18 cellular contexts compared by ENCODE assay signal in the genomic region with DNA sequence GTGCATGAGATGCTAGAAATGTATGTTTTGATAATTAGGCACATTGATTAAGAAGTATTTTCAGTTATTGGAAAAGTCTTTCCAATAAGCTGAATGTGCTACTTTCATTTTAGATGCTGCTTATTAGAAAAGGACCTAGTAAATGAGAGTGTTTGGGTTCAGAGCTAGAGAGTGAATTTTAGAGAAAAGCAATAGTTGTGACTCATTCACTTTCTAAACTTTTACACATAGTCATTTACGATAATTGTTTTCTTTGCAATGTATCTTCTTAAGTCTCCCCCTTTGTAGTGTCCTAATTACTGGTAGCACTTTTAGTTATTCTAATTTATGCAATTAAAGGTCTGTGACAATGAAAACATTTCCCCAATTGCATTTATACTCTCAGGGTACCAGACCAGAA. TPM values are rescaled to one million over a fixed set of nuclear protein-coding genes. Genes with fewer than 3 reads are reported as not detected.
DNase-seq lines count a peak whose midpoint lies in the region; ATAC-seq and TF ChIP-seq lines count a peak whose summit lies in the region.
"Had no signal": no experiment of that assay in that cellular context is flagged by ENCODE, and none has a peak within 500 bp of the region (broad histone marks: within the 10 kb centered on the region; RNA-seq: fewer than 3 reads in every experiment).

No MANE protein-coding gene starts in this region.

- H3K36me3 Mint-ChIP-seq in activated T-cell treated with anti-CD3 and anti-CD28 coated beads, Interleukin-2, amount 50 U/mL, for 24 hours (ENCODE audit: low read depth) = peaks cover 60% of the 10 kb centered on the region
- H3K36me3 Mint-ChIP-seq in CD4-positive, CD25-positive, alpha-beta regulatory T cell = no peaks in the 10 kb centered on the region
- H3K36me3 Mint-ChIP-seq in CD4-positive, alpha-beta memory T cell = no peaks in the 10 kb centered on the region
- H3K36me3 Mint-ChIP-seq in activated T-helper 1 cell treated with anti-CD3 and anti-CD28 coated beads, Interleukin-12 subunit alpha, Interleukin-12 subunit beta, Interleukin-2, Interleukin-4 antibody, amounts not matched to agents 30 ng/mL and 10 ng/mL and 1 ng/mL, durations not matched to agents 14 hours and 24 hours and 36 hours (ENCODE audit: low read depth) = peaks cover 45% of the 10 kb centered on the region

- peaks cover 66% of the 10 kb centered on the region for H3K4me1 Mint-ChIP-seq in activated T-cell treated with anti-CD3 and anti-CD28 coated beads, Interleukin-2, amount 50 U/mL, for 24 hours (ENCODE audit: low read depth)
- H3K4me1 Mint-ChIP-seq in CD4-positive, CD25-positive, alpha-beta regulatory T cell = peaks cover 0 to 5% (median 1%) of the 10 kb centered on the region in 4 donors
- H3K4me1 Mint-ChIP-seq in CD4-positive, alpha-beta memory T cell = peaks cover 36 to 39% (median 37%) of the 10 kb centered on the region in 4 donors
- H3K4me1 Mint-ChIP-seq in activated T-helper 1 cell treated with anti-CD3 and anti-CD28 coated beads, Interleukin-12 subunit alpha, Interleukin-12 subunit beta, Interleukin-2, Interleukin-4 antibody, amounts not matched to agents 30 ng/mL and 10 ng/mL and 1 ng/mL, durations not matched to agents 14 hours and 24 hours and 36 hours (ENCODE audit: low read depth) = peaks cover 81% of the 10 kb centered on the region

- H3K4me3 Mint-ChIP-seq in activated T-cell treated with anti-CD3 and anti-CD28 coated beads, Interleukin-2, amount 50 U/mL, for 24 hours = peak overlapping the region; percentile 81
- H3K4me3 Mint-ChIP-seq in CD4-positive, CD25-positive, alpha-beta regulatory T cell = no peak overlapping the region
- H3K4me3 Mint-ChIP-seq in CD4-positive, alpha-beta memory T cell = peak overlapping the region; percentile 41 to 84 (median 67)
- peak overlapping the region; percentile 93 for H3K4me3 Mint-ChIP-seq in activated T-helper 1 cell treated with anti-CD3 and anti-CD28 coated beads, Interleukin-12 subunit alpha, Interleukin-12 subunit beta, Interleukin-2, Interleukin-4 antibody, amounts not matched to agents 30 ng/mL and 10 ng/mL and 1 ng/mL, durations not matched to agents 14 hours and 24 hours and 36 hours

- no peak for TF ChIP-seq CTCF in suprapubic skin (IDR thresholded peaks at IDR 0.05)

- H3K9me3 Mint-ChIP-seq in activated T-cell treated with anti-CD3 and anti-CD28 coated beads, Interleukin-2, amount 50 U/mL, for 24 hours = no peaks in the 10 kb centered on the region
- peaks cover 0 to 2% (median 0%) of the 10 kb centered on the region in 7 donors for H3K9me3 Mint-ChIP-seq in CD4-positive, CD25-positive, alpha-beta regulatory T cell
- H3K9me3 Mint-ChIP-seq in CD4-positive, alpha-beta memory T cell = no peaks in the 10 kb centered on the region
- H3K9me3 Mint-ChIP-seq in activated T-helper 1 cell treated with anti-CD3 and anti-CD28 coated beads, Interleukin-12 subunit alpha, Interleukin-12 subunit beta, Interleukin-2, Interleukin-4 antibody, amounts not matched to agents 30 ng/mL and 10 ng/mL and 1 ng/mL, durations not matched to agents 14 hours and 24 hours and 36 hours = no peaks in the 10 kb centered on the region

- peak overlapping the region; percentile 92 for H3K27ac Mint-ChIP-seq in activated T-cell treated with anti-CD3 and anti-CD28 coated beads, Interleukin-2, amount 50 U/mL, for 24 hours
- no peak overlapping the region for H3K27ac Mint-ChIP-seq in CD4-positive, CD25-positive, alpha-beta regulatory T cell
- H3K27ac Mint-ChIP-seq in CD4-positive, alpha-beta memory T cell = peak overlapping the region in 5 of 7 donors; percentile 2 to 54 (median 42)
- H3K27ac Mint-ChIP-seq in activated T-helper 1 cell treated with anti-CD3 and anti-CD28 coated beads, Interleukin-12 subunit alpha, Interleukin-12 subunit beta, Interleukin-2, Interleukin-4 antibody, amounts not matched to agents 30 ng/mL and 10 ng/mL and 1 ng/mL, durations not matched to agents 14 hours and 24 hours and 36 hours = peak overlapping the region; percentile 93

- no peaks in the 10 kb centered on the region for H3K36me3 ChIP-seq in CD4-positive, CD25-positive, alpha-beta regulatory T cell (ENCODE audit: control insufficient read depth, insufficient read depth, low read length)
- no peaks in the 10 kb centered on the region for H3K36me3 ChIP-seq in CD4-positive, alpha-beta memory T cell (ENCODE audit: insufficient read depth, low read length)
- H3K36me3 ChIP-seq in suprapubic skin = no peaks in the 10 kb centered on the region

- no peak overlapping the region for H3K27ac ChIP-seq in CD4-positive, CD25-positive, alpha-beta regulatory T cell (ENCODE audit: insufficient read depth, low read length, poor library complexity, severe bottlenecking)
- H3K27ac ChIP-seq in CD4-positive, alpha-beta memory T cell (ENCODE audit: low read depth, low read length) = peak overlapping the region; percentile 10
- H3K27ac ChIP-seq in suprapubic skin = no peak overlapping the region
- H3K27ac ChIP-seq: RWPE1 had no signal

- ATAC-seq in CD4-positive, CD25-positive, alpha-beta regulatory T cell (ENCODE audit: low read depth in 2 of 2) = no peak
- ATAC-seq: PC-3 had no signal

- H3K9me3 ChIP-seq in CD4-positive, CD25-positive, alpha-beta regulatory T cell (ENCODE audit: control insufficient read depth in 2 of 2, low read length in 2 of 2) = no peaks in the 10 kb centered on the region
- no peaks in the 10 kb centered on the region for H3K9me3 ChIP-seq in CD4-positive, alpha-beta memory T cell (ENCODE audit: control insufficient read depth in 1 of 2, low read length in 2 of 2)
- H3K9me3 ChIP-seq in suprapubic skin = no peaks in the 10 kb centered on the region

- TF ChIP-seq EP300 in suprapubic skin (IDR thresholded peaks at IDR 0.05) = no peak

- H3K27me3 Mint-ChIP-seq in activated T-cell treated with anti-CD3 and anti-CD28 coated beads, Interleukin-2, amount 50 U/mL, for 24 hours = no peaks in the 10 kb centered on the region
- H3K27me3 Mint-ChIP-seq in CD4-positive, CD25-positive, alpha-beta regulatory T cell = peaks cover 4% of the 10 kb centered on the region
- H3K27me3 Mint-ChIP-seq in CD4-positive, alpha-beta memory T cell = peaks cover 0 to 7% of the 10 kb centered on the region in 2 donors
- H3K27me3 Mint-ChIP-seq in activated T-helper 1 cell treated with anti-CD3 and anti-CD28 coated beads, Interleukin-12 subunit alpha, Interleukin-12 subunit beta, Interleukin-2, Interleukin-4 antibody, amounts not matched to agents 30 ng/mL and 10 ng/mL and 1 ng/mL, durations not matched to agents 14 hours and 24 hours and 36 hours (ENCODE audit: insufficient read depth) = no peaks in the 10 kb centered on the region

- CTCF ChIA-PET in CD4-positive, alpha-beta memory T cell (lab: Charles Lee; ENCODE audit: partially characterized antibody) = interaction anchor here (0.6 to 1.7 kb wide), 4 partner anchors 11 to 838 kb away, joined by 3 to 6 read pairs (median 3); a partner anchor contains a TSS

- TF ChIP-seq POLR2A in suprapubic skin (IDR thresholded peaks at IDR 0.05) = no peak

- intact Hi-C loops in CD4-positive, alpha-beta memory T cell (cut with micrococcal nuclease) = no loop called here
- intact Hi-C loops in activated T-helper 1 cell treated with anti-CD3 and anti-CD28 coated beads, Interleukin-12 subunit alpha, Interleukin-12 subunit beta, Interleukin-2, Interleukin-4 antibody, amounts not matched to agents 30 ng/mL and 10 ng/mL and 1 ng/mL, durations not matched to agents 14 hours and 24 hours and 36 hours (cut with micrococcal nuclease) = loop anchor here (1.0 to 5.0 kb wide), 5 partner anchors 35 to 778 kb away; a partner anchor contains a TSS

- WGBS in suprapubic skin = 90% methylated on average over 1 of the region's 1 CpG

- H3K4me1 ChIP-seq in CD4-positive, CD25-positive, alpha-beta regulatory T cell (ENCODE audit: control insufficient read depth, insufficient read depth, low read length, poor library complexity, severe bottlenecking) = no peaks in the 10 kb centered on the region
- peaks cover 44% of the 10 kb centered on the region for H3K4me1 ChIP-seq in CD4-positive, alpha-beta memory T cell (ENCODE audit: insufficient read depth, low read length)
- H3K4me1 ChIP-seq in suprapubic skin = no peaks in the 10 kb centered on the region

- DNase-seq in activated T-cell treated with anti-CD3 and anti-CD28 coated beads, Interleukin-2, amount 50 U/mL, for 24 hours = no peak
- DNase-seq in activated T-cell treated with anti-CD3 and anti-CD28 coated beads for 4 hours (no peak), suprapubic skin (ENCODE audit: low spot score in 2 of 2) (no peak), OCI-M1 (lab: John Stamatoyannopoulos, UW) (no peak), HuH-7 (ENCODE audit: low spot score) (no peak)
- no peak for DNase-seq in CD4-positive, CD25-positive, alpha-beta regulatory T cell
- no peak for DNase-seq in CD4-positive, alpha-beta memory T cell
- no peak for DNase-seq in activated T-helper 1 cell treated with anti-CD3 and anti-CD28 coated beads, Interleukin-12 subunit alpha, Interleukin-12 subunit beta, Interleukin-2, Interleukin-4 antibody, amounts not matched to agents 30 ng/mL and 10 ng/mL and 1 ng/mL, durations not matched to agents 14 hours and 24 hours and 36 hours (ENCODE audit: low spot score)
- DNase-seq: DND-41, H7, NCI-H1048, NCI-H146, NCI-H2081, NCI-H510A, NCI-H774, PC-3 had no signal

- no peaks in the 10 kb centered on the region for H3K27me3 ChIP-seq in CD4-positive, CD25-positive, alpha-beta regulatory T cell (ENCODE audit: control insufficient read depth, insufficient read depth, low read length)
- H3K27me3 ChIP-seq in CD4-positive, alpha-beta memory T cell (ENCODE audit: insufficient read depth, low read length) = no peaks in the 10 kb centered on the region
- no peaks in the 10 kb centered on the region for H3K27me3 ChIP-seq in suprapubic skin

- peak overlapping the region; percentile 13 for H3K4me3 ChIP-seq in CD4-positive, CD25-positive, alpha-beta regulatory T cell (ENCODE audit: low read depth, low read length)
- peak overlapping the region in 1 of 2 donors; percentile 33 for H3K4me3 ChIP-seq in CD4-positive, alpha-beta memory T cell (ENCODE audit: low read length in 2 of 2)
- H3K4me3 ChIP-seq in suprapubic skin = no peak overlapping the region

- POLR2A ChIA-PET in CD4-positive, alpha-beta memory T cell (lab: Charles Lee; ENCODE audit: partially characterized antibody) = interaction anchor here (1.0 to 1.8 kb wide), 4 partner anchors 11 to 41 kb away, joined by 4 to 6 read pairs (median 5); no protein-coding TSS in a partner anchor

RNA-seq across cellular contexts. Expression of a gene that starts 1.3 kb away (rescaled TPM):
- total RNA-seq in CD4-positive, CD25-positive, alpha-beta regulatory T cell = 0.20 TPM
- under 1 TPM in 1 of 4 donors, not detected in 3; 0.15 TPM for polyA plus RNA-seq in CD4-positive, CD25-positive, alpha-beta regulatory T cell
- total RNA-seq in CD4-positive, alpha-beta memory T cell = under 1 TPM in 1 of 2 experiments, not detected in 1; 0.28 TPM
- polyA plus RNA-seq in CD4-positive, alpha-beta memory T cell = under 1 TPM in 1 of 2 donors, not detected in 1; 0.10 TPM
- 136 and 138 TPM in 2 replicates for total RNA-seq in activated T-helper 1 cell treated with anti-CD3 and anti-CD28 coated beads, Interleukin-12 subunit alpha, Interleukin-12 subunit beta, Interleukin-2, Interleukin-4 antibody, amounts not matched to agents 30 ng/mL and 10 ng/mL and 1 ng/mL, durations not matched to agents 14 hours and 24 hours and 36 hours
- total RNA-seq in suprapubic skin = not detected
- total RNA-seq: H7, MCF 10A, PC-3 had no signal

Comparison
In these comparisons a context has a peak if more than half of its experiments do, and no peak if none do; other contexts are left out.
1. H3K27ac Mint-ChIP-seq: peak in activated T-cell treated with anti-CD3 and anti-CD28 coated beads, Interleukin-2, amount 50 U/mL, for 24 hours (single experiment), CD4-positive, alpha-beta memory T cell (5 of 7) and activated T-helper 1 cell treated with anti-CD3 and anti-CD28 coated beads, Interleukin-12 subunit alpha, Interleukin-12 subunit beta, Interleukin-2, Interleukin-4 antibody, amounts not matched to agents 30 ng/mL and 10 ng/mL and 1 ng/mL, durations not matched to agents 14 hours and 24 hours and 36 hours (single experiment); none in CD4-positive, CD25-positive, alpha-beta regulatory T cell (0 of 3).
2. H3K4me3 Mint-ChIP-seq: peak in activated T-cell treated with anti-CD3 and anti-CD28 coated beads, Interleukin-2, amount 50 U/mL, for 24 hours (single experiment), CD4-positive, alpha-beta memory T cell (8 of 8) and activated T-helper 1 cell treated with anti-CD3 and anti-CD28 coated beads, Interleukin-12 subunit alpha, Interleukin-12 subunit beta, Interleukin-2, Interleukin-4 antibody, amounts not matched to agents 30 ng/mL and 10 ng/mL and 1 ng/mL, durations not matched to agents 14 hours and 24 hours and 36 hours (single experiment); none in CD4-positive, CD25-positive, alpha-beta regulatory T cell (0 of 4).
3. RNA of a gene that starts 1.3 kb away (total RNA-seq): 136 to 138 TPM in activated T-helper 1 cell treated with anti-CD3 and anti-CD28 coated beads, Interleukin-12 subunit alpha, Interleukin-12 subunit beta, Interleukin-2, Interleukin-4 antibody, amounts not matched to agents 30 ng/mL and 10 ng/mL and 1 ng/mL, durations not matched to agents 14 hours and 24 hours and 36 hours; 0.28 TPM in CD4-positive, alpha-beta memory T cell, 0.20 TPM in CD4-positive, CD25-positive, alpha-beta regulatory T cell (single experiment) and not detected in suprapubic skin; every median in the first group is over 100 times any median in the second.